8 cellular contexts compared by ENCODE assay signal in the genomic region with DNA sequence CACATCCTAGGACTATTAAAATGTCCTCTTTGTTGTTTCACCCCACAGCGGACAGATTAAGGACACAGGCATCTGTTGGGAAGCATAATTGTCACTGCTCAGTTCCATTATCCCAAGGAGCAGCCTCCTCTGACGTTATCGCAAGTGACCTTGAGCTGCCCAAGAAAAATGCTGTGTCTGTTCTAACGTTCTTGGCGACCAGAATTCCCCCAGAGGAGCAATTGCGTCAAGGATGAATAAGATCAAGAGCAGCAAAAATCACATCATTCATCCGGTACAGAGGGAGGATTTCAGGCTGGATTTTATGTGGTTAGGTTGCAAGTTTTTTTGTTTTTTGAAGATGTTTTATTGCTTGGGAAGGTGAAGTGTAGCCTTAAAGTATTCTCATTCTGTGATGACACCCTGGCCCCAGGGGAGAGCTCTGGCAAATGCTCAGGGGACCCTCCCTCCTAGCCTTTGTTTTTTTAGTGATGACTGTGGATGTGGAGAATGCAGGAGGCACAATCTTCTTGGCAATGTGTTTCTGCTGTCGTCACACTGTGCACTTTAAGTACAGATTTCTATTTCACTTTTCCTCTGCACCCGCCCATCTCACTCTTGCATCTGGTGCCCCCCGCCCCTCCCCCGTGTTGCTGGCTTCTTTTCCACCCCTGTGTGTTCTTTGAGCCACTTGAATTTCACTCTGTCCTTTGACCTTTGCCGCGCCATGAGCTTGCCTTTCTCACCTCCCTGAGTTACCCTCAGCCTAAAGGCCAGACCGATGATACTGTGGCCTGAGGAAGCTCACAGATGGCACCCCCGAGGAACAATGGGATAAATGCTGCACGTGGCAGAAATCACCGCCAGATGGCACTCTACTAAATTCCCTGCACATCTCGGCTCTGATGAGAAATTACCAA.
DNase-seq lines count a peak whose midpoint lies in the region; ATAC-seq and TF ChIP-seq lines count a peak whose summit lies in the region.

No MANE protein-coding gene starts in this region.

- H3K4me3 Mint-ChIP-seq in activated CD4-positive, alpha-beta T cell treated with anti-CD3 and anti-CD28 coated beads for 36 hours = peak overlapping the region; percentile 67
- H3K4me3 Mint-ChIP-seq in chondrocyte (ENCODE audit: unreplicated experiment) = peak overlapping the region; percentile 70

- H3K27ac Mint-ChIP-seq in activated CD4-positive, alpha-beta T cell treated with anti-CD3 and anti-CD28 coated beads for 36 hours = peak overlapping the region; percentile 96
- H3K27ac Mint-ChIP-seq in chondrocyte (ENCODE audit: unreplicated experiment) = peak overlapping the region; percentile 96

- ATAC-seq in activated CD4-positive, alpha-beta T cell treated with anti-CD3 and anti-CD28 coated beads for 36 hours = peak; percentile 79
- ATAC-seq in left lobe of liver (peak; percentile 80), GM21360 (IDR thresholded peaks at IDR 0.05; ENCODE audit: unreplicated experiment) (no peak)

- CTCF ChIA-PET in activated CD4-positive, alpha-beta T cell treated with anti-CD3 and anti-CD28 coated beads for 36 hours (lab: Charles Lee) = interaction anchor here (0.6 to 3.3 kb wide), 33 partner anchors 10 to 498 kb away, joined by 3 to 18 read pairs (median 4); no protein-coding TSS in a partner anchor

- POLR2A ChIA-PET in activated CD4-positive, alpha-beta T cell treated with anti-CD3 and anti-CD28 coated beads for 36 hours (lab: Charles Lee) = interaction anchor here (0.6 to 1.9 kb wide), 5 partner anchors 94 to 233 kb away, joined by 3 to 5 read pairs (median 4); no protein-coding TSS in a partner anchor

- intact Hi-C loops in activated CD4-positive, alpha-beta T cell treated with anti-CD3 and anti-CD28 coated beads for 36 hours (cut with DNase I, micrococcal nuclease) = loop anchor here (1.0 to 5.0 kb wide), 12 partner anchors 35 to 491 kb away; no protein-coding TSS in a partner anchor

- H3K27me3 Mint-ChIP-seq in activated CD4-positive, alpha-beta T cell treated with anti-CD3 and anti-CD28 coated beads for 36 hours = no peaks in the 10 kb centered on the region
- H3K27me3 Mint-ChIP-seq in chondrocyte (ENCODE audit: low read depth) = no peaks in the 10 kb centered on the region

- peak; percentile 93 for TF ChIP-seq CTCF in chondrocyte (IDR thresholded peaks at IDR 0.05)

- no peaks in the 10 kb centered on the region for H3K36me3 Mint-ChIP-seq in activated CD4-positive, alpha-beta T cell treated with anti-CD3 and anti-CD28 coated beads for 36 hours (ENCODE audit: low read depth)
- no peaks in the 10 kb centered on the region for H3K36me3 Mint-ChIP-seq in chondrocyte (ENCODE audit: low read depth)

- no peaks in the 10 kb centered on the region for H3K9me3 Mint-ChIP-seq in activated CD4-positive, alpha-beta T cell treated with anti-CD3 and anti-CD28 coated beads for 36 hours (ENCODE audit: low read depth)
- no peaks in the 10 kb centered on the region for H3K9me3 Mint-ChIP-seq in chondrocyte (ENCODE audit: low read depth)

- DNase-seq in COLO829 (ENCODE audit: low spot score) = peak; percentile 52
- DNase-seq in H4 (ENCODE audit: low spot score) = peak; percentile 62
- DNase-seq in NCI-H2227 (lab: John Stamatoyannopoulos, UW; ENCODE audit: unreplicated experiment) = peak; percentile 84
- peak; percentile 80 for DNase-seq in activated CD4-positive, alpha-beta T cell treated with anti-CD3 and anti-CD28 coated beads for 36 hours
- no peak for DNase-seq in chondrocyte (ENCODE audit: low spot score)
- DNase-seq in left lobe of liver (ENCODE audit: low spot score) = peak; percentile 56
- DNase-seq in stimulated activated CD4-positive, alpha-beta T cell treated with anti-CD3 and anti-CD28 coated beads, Interleukin-4, amount 100 ng/mL, for 1 hour = peak; percentile 63

- peaks cover 42% of the 10 kb centered on the region for H3K4me1 Mint-ChIP-seq in activated CD4-positive, alpha-beta T cell treated with anti-CD3 and anti-CD28 coated beads for 36 hours
- H3K4me1 Mint-ChIP-seq in chondrocyte (ENCODE audit: low read depth) = peaks cover 24% of the 10 kb centered on the region
